ENCODE assay signal across 11 cellular contexts in the genomic region with DNA sequence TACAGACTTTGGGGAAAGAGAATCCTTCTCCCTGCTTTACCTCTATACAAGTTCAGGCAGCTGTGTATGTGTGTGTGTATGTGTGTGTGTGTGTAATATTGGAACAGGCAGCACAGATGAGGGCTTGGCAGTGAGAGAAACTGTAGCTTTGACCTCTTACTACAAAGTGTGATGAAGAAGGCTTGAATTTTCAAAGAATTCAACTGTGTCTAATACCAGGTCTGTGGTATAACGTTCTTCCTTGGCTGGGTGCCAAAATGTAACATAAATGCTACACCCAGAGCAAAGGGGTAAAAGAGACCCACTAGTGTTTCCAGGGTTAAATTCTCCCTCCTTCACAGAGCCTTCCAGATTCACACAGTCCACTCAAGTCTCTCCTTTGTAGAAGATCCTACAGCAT. TPM values are rescaled to one million over a fixed set of nuclear protein-coding genes. Genes with fewer than 3 reads are reported as not detected.
DNase-seq lines count a peak whose midpoint lies in the region; ATAC-seq and TF ChIP-seq lines count a peak whose summit lies in the region.
"Had no signal": no experiment of that assay in that cellular context is flagged by ENCODE, and none has a peak within 500 bp of the region (broad histone marks: within the 10 kb centered on the region; RNA-seq: fewer than 3 reads in every experiment).

No MANE protein-coding gene starts in this region.

- DNase-seq in amniotic epithelial cell (ENCODE audit: low read depth) = peak; percentile 40
- no peak for DNase-seq in osteocyte (ENCODE audit: extremely low spot score, unreplicated experiment)
- no peak for DNase-seq in middle frontal gyrus (ENCODE audit: extremely low spot score, low spot score)
- no peak for DNase-seq in ecto neural progenitor cell (ENCODE audit: low spot score)
- DNase-seq in coronary artery (ENCODE audit: low spot score) = no peak

- H3K4me3 ChIP-seq in coronary artery = no peak overlapping the region

- H3K4me3 Mint-ChIP-seq in osteocyte (ENCODE audit: unreplicated experiment) = no peak overlapping the region
- H3K4me3 Mint-ChIP-seq: brain had no signal

- H3K36me3 Mint-ChIP-seq in osteocyte (ENCODE audit: unreplicated experiment) = no peaks in the 10 kb centered on the region
- H3K36me3 Mint-ChIP-seq: brain had no signal

- H3K4me1 Mint-ChIP-seq in osteocyte (ENCODE audit: unreplicated experiment) = peaks cover 51% of the 10 kb centered on the region

- H3K27ac Mint-ChIP-seq in osteocyte (ENCODE audit: unreplicated experiment) = peak overlapping the region; percentile 86

- H3K27me3 Mint-ChIP-seq in osteocyte (ENCODE audit: unreplicated experiment) = no peaks in the 10 kb centered on the region

- TF ChIP-seq CTCF in osteocyte (IDR thresholded peaks at IDR 0.05) (no peak), coronary artery (IDR thresholded peaks at IDR 0.05) (no peak)

- H3K27ac ChIP-seq in coronary artery = no peak overlapping the region

- peaks cover 17% of the 10 kb centered on the region for H3K9me3 Mint-ChIP-seq in osteocyte (ENCODE audit: unreplicated experiment)

- ATAC-seq in GM19351 (IDR thresholded peaks at IDR 0.05; ENCODE audit: unreplicated experiment) (peak; percentile 10), HG03460 (IDR thresholded peaks at IDR 0.05; ENCODE audit: unreplicated experiment) (peak; percentile 12), HG02970 (IDR thresholded peaks at IDR 0.05; ENCODE audit: low FRiP score, unreplicated experiment) (no peak)
- ATAC-seq: left lobe of liver, Panc1 had no signal

RNA-seq across cellular contexts. Expression of a gene that starts 51.1 kb away (rescaled TPM):
- total RNA-seq in osteocyte = 41.6 and 44.5 TPM in 2 replicates
